In genomic region chr1:236895665-236896387, GRCh38 we compare ENCODE assay signal across 19 cellular contexts.
"Had no signal": no experiment of that assay in that cellular context is flagged by ENCODE, and none has a peak within 500 bp of the region (broad histone marks: within the 10 kb centered on the region; RNA-seq: fewer than 3 reads in every experiment).

No MANE protein-coding gene starts in this region.

- H3K9me3 ChIP-seq: lower lobe of right lung, psoas muscle, transverse colon, vagina had no signal

- H3K4me3 Mint-ChIP-seq: activated CD4-positive, alpha-beta memory T cell treated with anti-CD3 and anti-CD28 coated beads for 36 hours; activated CD8-positive, alpha-beta memory T cell treated with anti-CD3 and anti-CD28 coated beads, Interleukin-2, amount 10 ng/mL, durations not matched to agents 7 days and 5 days; activated naive CD8-positive, alpha-beta T cell treated with anti-CD3 and anti-CD28 coated beads, Interleukin-2, amount 10 ng/mL, durations not matched to agents 7 days and 5 days; stimulated activated memory B cell treated with anti-CD40 and anti-IgM and Interleukin-4, amounts not matched to agents 10 μg/mL and 1 μg/mL and 100 μg/mL, for 72 hours; T-helper 1 cell treated with Interleukin-12 subunit alpha and Interleukin-12 subunit beta and Interleukin-4 antibody, amounts not matched to agents 30 μg/mL and 1 μg/mL, for 36 hours had no signal

- H3K9me3 Mint-ChIP-seq: T-helper 1 cell treated with Interleukin-12 subunit alpha and Interleukin-12 subunit beta and Interleukin-4 antibody, amounts not matched to agents 30 μg/mL and 1 μg/mL, for 36 hours had no signal

- H3K27ac Mint-ChIP-seq: activated CD4-positive, alpha-beta memory T cell treated with anti-CD3 and anti-CD28 coated beads for 36 hours; activated CD8-positive, alpha-beta memory T cell treated with anti-CD3 and anti-CD28 coated beads, Interleukin-2, amount 10 ng/mL, durations not matched to agents 7 days and 5 days; stimulated activated memory B cell treated with anti-CD40 and anti-IgM and Interleukin-4, amounts not matched to agents 10 μg/mL and 1 μg/mL and 100 μg/mL, for 72 hours; T-helper 1 cell treated with Interleukin-12 subunit alpha and Interleukin-12 subunit beta and Interleukin-4 antibody, amounts not matched to agents 30 μg/mL and 1 μg/mL, for 36 hours had no signal

- ATAC-seq: activated CD8-positive, alpha-beta memory T cell treated with anti-CD3 and anti-CD28 coated beads, Interleukin-2, amount 10 ng/mL, durations not matched to agents 7 days and 5 days; lower lobe of right lung; psoas muscle; stimulated activated memory B cell treated with anti-CD40 and anti-IgM and Interleukin-4, amounts not matched to agents 10 μg/mL and 1 μg/mL and 100 μg/mL, for 72 hours had no signal

- DNase-seq: activated CD4-positive, alpha-beta memory T cell treated with anti-CD3 and anti-CD28 coated beads for 36 hours; activated CD8-positive, alpha-beta memory T cell treated with anti-CD3 and anti-CD28 coated beads, Interleukin-2, amount 10 ng/mL, durations not matched to agents 7 days and 5 days; activated gamma-delta T cell treated with Interleukin-2 at 50 U/mL for 16 hours; activated naive CD8-positive, alpha-beta T cell treated with anti-CD3 and anti-CD28 coated beads, Interleukin-2, amount 10 ng/mL, durations not matched to agents 7 days and 5 days; activated T-cell treated with anti-CD3 and anti-CD28 coated beads, Interleukin-2, amount 50 U/mL, for 48 hours; brain microvascular endothelial cell; dermis blood vessel endothelial cell; hippocampal formation; kidney; lower lobe of right lung; psoas muscle; stimulated activated CD4-positive, alpha-beta T cell treated with anti-CD3 and anti-CD28 coated beads, Interleukin-12 subunit alpha, Interleukin-12 subunit beta, amount 100 ng/mL, for 4 hours; stimulated activated CD4-positive, alpha-beta T cell treated with anti-CD3 and anti-CD28 coated beads, Interleukin-2, amount 100 ng/mL, for 24 hours; substantia nigra; transverse colon; WERI-Rb-1 had no signal

- H3K4me3 ChIP-seq: lower lobe of right lung, psoas muscle, transverse colon, vagina had no signal

- FAIRE-seq: kidney had no signal

- H3K4me1 Mint-ChIP-seq: activated CD8-positive, alpha-beta memory T cell treated with anti-CD3 and anti-CD28 coated beads, Interleukin-2, amount 10 ng/mL, durations not matched to agents 7 days and 5 days; activated naive CD8-positive, alpha-beta T cell treated with anti-CD3 and anti-CD28 coated beads, Interleukin-2, amount 10 ng/mL, durations not matched to agents 7 days and 5 days; stimulated activated memory B cell treated with anti-CD40 and anti-IgM and Interleukin-4, amounts not matched to agents 10 μg/mL and 1 μg/mL and 100 μg/mL, for 72 hours had no signal

- H3K27me3 ChIP-seq: brain microvascular endothelial cell, transverse colon, vagina had no signal

- H3K27ac ChIP-seq: brain microvascular endothelial cell, lower lobe of right lung, psoas muscle, vagina, WERI-Rb-1 had no signal

- H3K4me1 ChIP-seq: lower lobe of right lung, psoas muscle, vagina had no signal

- H3K27me3 Mint-ChIP-seq: activated CD4-positive, alpha-beta memory T cell treated with anti-CD3 and anti-CD28 coated beads for 36 hours; activated CD8-positive, alpha-beta memory T cell treated with anti-CD3 and anti-CD28 coated beads, Interleukin-2, amount 10 ng/mL, durations not matched to agents 7 days and 5 days; activated naive CD8-positive, alpha-beta T cell treated with anti-CD3 and anti-CD28 coated beads, Interleukin-2, amount 10 ng/mL, durations not matched to agents 7 days and 5 days; stimulated activated memory B cell treated with anti-CD40 and anti-IgM and Interleukin-4, amounts not matched to agents 10 μg/mL and 1 μg/mL and 100 μg/mL, for 72 hours had no signal
